In genomic region chr13:31431722-31432137, GRCh38 we compare ENCODE assay signal across 8 cellular contexts.
A peak's percentile ranks its signal among the peaks of the same experiment; 100 is the strongest.
DNase-seq lines count a peak whose midpoint lies in the region; ATAC-seq, FAIRE-seq and TF ChIP-seq lines count a peak whose summit lies in the region.

No MANE protein-coding gene starts in this region.

- H3K27me3 ChIP-seq in bronchial epithelial cell (ENCODE audit: control insufficient read depth, insufficient read depth, low read length) (peaks cover 2% of the 10 kb centered on the region), left lung (peaks cover 0 to 4% of the 10 kb centered on the region in 2 donors)

- H3K9me3 ChIP-seq in left lung, result no peaks in the 10 kb centered on the region

- in situ Hi-C loops in GM13976 (cut with MboI; ENCODE audit: low sequenced_read_pairs, unreplicated experiment), result loop anchor here (10.0 kb wide), 1 partner anchor 303 kb away; the partner anchor contains the start of gene RXFP2

- H3K36me3 ChIP-seq in bronchial epithelial cell (ENCODE audit: control insufficient read depth, insufficient read depth, low read length) (no peaks in the 10 kb centered on the region), left lung (no peaks in the 10 kb centered on the region)

- H3K4me3 ChIP-seq in bronchial epithelial cell (ENCODE audit: low read depth, low read length) (no peak overlapping the region), left lung (no peak overlapping the region)

- TF ChIP-seq CTCF in GM13976 (IDR thresholded peaks at IDR 0.05; ENCODE audit: borderline replicate concordance, control extremely low read depth, extremely low read depth, insufficient read depth, missing control alignments) (peak; percentile 64), bronchial epithelial cell (IDR thresholded peaks at IDR 0.05; ENCODE audit: insufficient read depth, low read length, severe bottlenecking) (peak; percentile 81), left lung (IDR thresholded peaks at IDR 0.05) (peak; percentile 77 to 91)

- FAIRE-seq in bronchial epithelial cell (lab: Jason Lieb, UNC), result no peak

- intact Hi-C loops in left lung (cut with DNase I), result loop anchor here in 1 of 2 donors (5.0 kb wide), 1 partner anchor 316 kb away; no protein-coding TSS in a partner anchor

- DNase-seq in AG08395 (ENCODE audit: low spot score), result peak; percentile 71
- peak; percentile 23 for DNase-seq in GM13976 (ENCODE audit: low spot score)
- DNase-seq in T-helper 9 cell, result peak; percentile 35
- DNase-seq in bronchial epithelial cell (ENCODE audit: low read depth), result peak; percentile 35
- no peak for DNase-seq in left lung
- DNase-seq in stimulated activated CD8-positive, alpha-beta memory T cell treated with anti-CD3 and anti-CD28 coated beads, Interleukin-4, amount 100 ng/mL, for 24 hours (ENCODE audit: low read depth), result peak; percentile 34

- peak; percentile 67 for TF ChIP-seq RAD21 in Ishikawa (IDR thresholded peaks at IDR 0.05; ENCODE audit: low read depth)

- peak; percentile 79 for ATAC-seq in left lung
- ATAC-seq in GM18517 (IDR thresholded peaks at IDR 0.05; ENCODE audit: unreplicated experiment), result no peak

- no peaks in the 10 kb centered on the region for H3K4me1 ChIP-seq in left lung

- no peak overlapping the region for H3K27ac ChIP-seq in left lung

- no peak for TF ChIP-seq EP300 in Ishikawa (IDR thresholded peaks at IDR 0.05; ENCODE audit: borderline replicate concordance)

TF ChIP-seq in Ishikawa, 13 proteins besides CTCF, POLR2A, EP300 and RAD21:
- TF ChIP-seq FOXM1 (IDR thresholded peaks at IDR 0.05; ENCODE audit: borderline replicate concordance, low read depth) (no peak), MAX (IDR thresholded peaks at IDR 0.05) (no peak), TEAD4 (IDR thresholded peaks at IDR 0.05) (no peak), YY1 (IDR thresholded peaks at IDR 0.05; ENCODE audit: low read depth) (no peak)

Comparison
In these comparisons a context has a peak if more than half of its experiments do, and no peak if none do; other contexts are left out.
1. DNase-seq: peak in AG08395 (single experiment), GM13976 (single experiment), T-helper 9 cell (single experiment), bronchial epithelial cell (single experiment) and stimulated activated CD8-positive, alpha-beta memory T cell treated with anti-CD3 and anti-CD28 coated beads, Interleukin-4, amount 100 ng/mL, for 24 hours (single experiment); none in left lung (0 of 2).
2. Peak in every context shown above with its lines, with median percentiles within 50 percentile points of each other: CTCF ChIP-seq.